In genomic region chr20:57092112-57092899, GRCh38 we compare ENCODE assay signal across 8 cellular contexts.
A peak's percentile ranks its signal among the peaks of the same experiment; 100 is the strongest.
DNase-seq lines count a peak whose midpoint lies in the region; TF ChIP-seq lines count a peak whose summit lies in the region.

No MANE protein-coding gene starts in this region.

- no peak overlapping the region for H3K27ac ChIP-seq in KMS-11

- peak overlapping the region; percentile 97 for H2AFZ ChIP-seq in KMS-11 (ENCODE audit: low read depth)

- H3K4me1 ChIP-seq in KMS-11 (ENCODE audit: low read depth, poor library complexity, severe bottlenecking) = peaks cover 18% of the 10 kb centered on the region

- no peaks in the 10 kb centered on the region for H3K27me3 ChIP-seq in KMS-11 (ENCODE audit: insufficient read depth, low read depth)

- DNase-seq in 8988T (peak; percentile 90), SW480 (ENCODE audit: low spot score) (peak; percentile 79), anterior cingulate cortex (lab: John Stamatoyannopoulos, UW) (peak in 54 of 58 donors; percentile 13 to 83 (median 56)), hypothalamus (lab: John Stamatoyannopoulos, UW) (peak in 48 of 51 donors; percentile 2 to 86 (median 58)), OCI-M2 (lab: John Stamatoyannopoulos, UW; ENCODE audit: unreplicated experiment) (no peak)
- peak; percentile 42 to 48 (median 48) for DNase-seq in stimulated activated CD4-positive, alpha-beta T cell treated with anti-CD3 and anti-CD28 coated beads, Interleukin-12 subunit alpha, Interleukin-12 subunit beta, amount 100 ng/mL, for 48 hours (ENCODE audit: low read depth in 2 of 3, low spot score in 1 of 3)

- no peak overlapping the region for H3K4me3 ChIP-seq in KMS-11 (IDR thresholded peaks at IDR 0.05; ENCODE audit: insufficient read depth, low read depth, low read length)

- no peaks in the 10 kb centered on the region for H4K20me1 ChIP-seq in KMS-11 (ENCODE audit: insufficient read depth)

- no peaks in the 10 kb centered on the region for H3K36me3 ChIP-seq in KMS-11 (ENCODE audit: insufficient read depth)

- peak overlapping the region; percentile 58 for H3K4me2 ChIP-seq in KMS-11

- H3K9ac ChIP-seq in KMS-11 = no peak overlapping the region

- TF ChIP-seq CTCF in GM12872 (IDR thresholded peaks at IDR 0.05; ENCODE audit: insufficient read depth, low read depth, low read length) (peak; percentile 86), KMS-11 (conservative IDR thresholded peaks at IDR 0.05; ENCODE audit: low read depth, low read length) (peak; percentile 92)

- H3K79me2 ChIP-seq in KMS-11 (ENCODE audit: insufficient read depth, low read depth) = no peaks in the 10 kb centered on the region
